ENCODE assay signal across 1 cellular context in genomic region chr19:45782162-45782623, GRCh38.
TF ChIP-seq lines count a peak whose summit lies in the region.

DMPK (minus strand) TSS chr19:45782490; CDS start chr19:45782352, 138 bp downstream.

TF ChIP-seq in neural cell, 6 proteins besides CTCF, POLR2A, EP300 and RAD21:
- TF ChIP-seq REST (IDR thresholded peaks at IDR 0.05; ENCODE audit: borderline replicate concordance) (no peak), SMC3 (conservative IDR thresholded peaks at IDR 0.05; ENCODE audit: poor library complexity) (no peak), POLR2AphosphoS5 (IDR thresholded peaks at IDR 0.05) (no peak), EZH2 (IDR thresholded peaks at IDR 0.05; ENCODE audit: borderline replicate concordance, insufficient read depth, low read length, poor library complexity, severe bottlenecking) (no peak), MXI1 (conservative IDR thresholded peaks at IDR 0.05; ENCODE audit: poor library complexity, severe bottlenecking) (no peak), TAF1 (IDR thresholded peaks at IDR 0.05; ENCODE audit: low read depth) (no peak)
